12 cellular contexts compared by ENCODE assay signal in genomic region chr14:68884031-68885030, GRCh38.
DNase-seq lines count a peak whose midpoint lies in the region; ATAC-seq and TF ChIP-seq lines count a peak whose summit lies in the region.
"Had no signal": no experiment of that assay in that cellular context is flagged by ENCODE, and none has a peak within 500 bp of the region (broad histone marks: within the 10 kb centered on the region; RNA-seq: fewer than 3 reads in every experiment).

No MANE protein-coding gene starts in this region.

- 51 to 54% methylated on average over 10 of the region's 10 CpGs for WGBS in aorta, 2 donors
- WGBS in tibial nerve, 2 donors, result 87 to 88% methylated on average over 10 of the region's 10 CpGs

- H3K9me3 ChIP-seq in aorta (ENCODE audit: control insufficient read depth, low read length) (no peaks in the 10 kb centered on the region), tibial nerve (no peaks in the 10 kb centered on the region)

- no peak for DNase-seq in activated naive CD8-positive, alpha-beta T cell treated with anti-CD3 and anti-CD28 coated beads, Interleukin-2, amount 50 U/mL, for 24 hours
- peak; percentile 79 for DNase-seq in amniotic epithelial cell (ENCODE audit: low read depth)
- peak; percentile 55 for DNase-seq in hepatic stellate cell (ENCODE audit: low spot score)
- no peak for DNase-seq in aorta
- DNase-seq in tibial nerve (ENCODE audit: low spot score in 2 of 2), result no peak
- DNase-seq in SHP77 treated with DMSO at 0.1 percent for 48 hours (lab: John Stamatoyannopoulos, UW), result no peak
- DNase-seq: activated CD8-positive, alpha-beta T cell treated with anti-CD3 and anti-CD28 coated beads for 36 hours; CD4-positive, alpha-beta T cell; NCI-H1436 treated with DMSO at 0.1 percent for 48 hours had no signal

- H3K36me3 ChIP-seq in aorta (ENCODE audit: control insufficient read depth in 1 of 2, insufficient read depth in 2 of 2, low read length in 1 of 2) (peaks cover 10 to 25% of the 10 kb centered on the region in 2 donors), tibial nerve (peaks cover 0 to 84% (median 0%) of the 10 kb centered on the region in 3 donors)

- peak overlapping the region; percentile 46 for H3K27ac Mint-ChIP-seq in activated naive CD8-positive, alpha-beta T cell
- no peak overlapping the region for H3K27ac Mint-ChIP-seq in activated naive CD8-positive, alpha-beta T cell treated with anti-CD3 and anti-CD28 coated beads, Interleukin-2, amount 50 U/mL, for 24 hours
- H3K27ac Mint-ChIP-seq: activated CD8-positive, alpha-beta T cell treated with anti-CD3 and anti-CD28 coated beads for 36 hours; CD4-positive, alpha-beta T cell had no signal

- TF ChIP-seq CTCF in tibial nerve (IDR thresholded peaks at IDR 0.05), result no peak

- intact Hi-C loops in aorta (cut with DNase I), result no loop called here

- no peak for TF ChIP-seq POLR2A in tibial nerve (IDR thresholded peaks at IDR 0.05)

- H3K27me3 Mint-ChIP-seq in activated naive CD8-positive, alpha-beta T cell, result no peaks in the 10 kb centered on the region
- H3K27me3 Mint-ChIP-seq in activated naive CD8-positive, alpha-beta T cell treated with anti-CD3 and anti-CD28 coated beads, Interleukin-2, amount 50 U/mL, for 24 hours, result no peaks in the 10 kb centered on the region
- H3K27me3 Mint-ChIP-seq: activated CD8-positive, alpha-beta T cell treated with anti-CD3 and anti-CD28 coated beads for 36 hours; CD4-positive, alpha-beta T cell had no signal

- ATAC-seq in activated naive CD8-positive, alpha-beta T cell treated with anti-CD3 and anti-CD28 coated beads, Interleukin-2, amount 50 U/mL, for 24 hours, result no peak
- ATAC-seq in aorta (ENCODE audit: low FRiP score), result no peak
- ATAC-seq in GM19395 (IDR thresholded peaks at IDR 0.05; ENCODE audit: unreplicated experiment), result no peak
- ATAC-seq: activated CD8-positive, alpha-beta T cell treated with anti-CD3 and anti-CD28 coated beads for 36 hours had no signal

- peaks cover 11% of the 10 kb centered on the region for H3K36me3 Mint-ChIP-seq in activated naive CD8-positive, alpha-beta T cell
- peaks cover 17% of the 10 kb centered on the region for H3K36me3 Mint-ChIP-seq in activated naive CD8-positive, alpha-beta T cell treated with anti-CD3 and anti-CD28 coated beads, Interleukin-2, amount 50 U/mL, for 24 hours (ENCODE audit: low read depth)

- H3K27ac ChIP-seq in aorta (ENCODE audit: low read depth in 1 of 2, low read length in 2 of 2) (peak overlapping the region; percentile 19 to 66), tibial nerve (no peak overlapping the region)
- H3K27ac ChIP-seq: hepatocyte had no signal

- H3K27me3 ChIP-seq in aorta (ENCODE audit: control insufficient read depth in 1 of 2, insufficient read depth in 2 of 2, low read length in 1 of 2) (no peaks in the 10 kb centered on the region), tibial nerve (no peaks in the 10 kb centered on the region)
- H3K27me3 ChIP-seq: hepatocyte had no signal

- no peaks in the 10 kb centered on the region for H3K9me3 Mint-ChIP-seq in activated naive CD8-positive, alpha-beta T cell (ENCODE audit: low read depth)
- no peaks in the 10 kb centered on the region for H3K9me3 Mint-ChIP-seq in activated naive CD8-positive, alpha-beta T cell treated with anti-CD3 and anti-CD28 coated beads, Interleukin-2, amount 50 U/mL, for 24 hours
- H3K9me3 Mint-ChIP-seq: activated CD8-positive, alpha-beta T cell treated with anti-CD3 and anti-CD28 coated beads for 36 hours; CD4-positive, alpha-beta T cell had no signal

- H3K4me1 ChIP-seq in aorta (ENCODE audit: control insufficient read depth in 1 of 2, insufficient read depth in 2 of 2, low read length in 2 of 2) (no peaks in the 10 kb centered on the region), tibial nerve (no peaks in the 10 kb centered on the region)

- TF ChIP-seq EP300 in tibial nerve (IDR thresholded peaks at IDR 0.05), result no peak

- no peak overlapping the region for H3K4me3 Mint-ChIP-seq in activated naive CD8-positive, alpha-beta T cell
- no peak overlapping the region for H3K4me3 Mint-ChIP-seq in activated naive CD8-positive, alpha-beta T cell treated with anti-CD3 and anti-CD28 coated beads, Interleukin-2, amount 50 U/mL, for 24 hours
- H3K4me3 Mint-ChIP-seq: activated CD8-positive, alpha-beta T cell treated with anti-CD3 and anti-CD28 coated beads for 36 hours; CD4-positive, alpha-beta T cell had no signal

- H3K4me3 ChIP-seq in aorta (ENCODE audit: low read length in 2 of 2), result no peak overlapping the region
- H3K4me3 ChIP-seq in tibial nerve, result no peak overlapping the region
- H3K4me3 ChIP-seq: hepatocyte had no signal

- no peaks in the 10 kb centered on the region for H3K4me1 Mint-ChIP-seq in activated naive CD8-positive, alpha-beta T cell (ENCODE audit: low read depth)
- no peaks in the 10 kb centered on the region for H3K4me1 Mint-ChIP-seq in activated naive CD8-positive, alpha-beta T cell treated with anti-CD3 and anti-CD28 coated beads, Interleukin-2, amount 50 U/mL, for 24 hours

Comparison
In these comparisons a context has a peak if more than half of its experiments do, and no peak if none do; other contexts are left out.
1. DNase-seq: peak in amniotic epithelial cell (single experiment) and hepatic stellate cell (single experiment); none in activated naive CD8-positive, alpha-beta T cell treated with anti-CD3 and anti-CD28 coated beads, Interleukin-2, amount 50 U/mL, for 24 hours (single experiment), aorta (0 of 2), tibial nerve (0 of 2) and SHP77 treated with DMSO at 0.1 percent for 48 hours (single experiment).
2. H3K27ac ChIP-seq: peak in aorta (2 of 2); none in tibial nerve (0 of 4).